22 cellular contexts compared by ENCODE assay signal in the genomic region with DNA sequence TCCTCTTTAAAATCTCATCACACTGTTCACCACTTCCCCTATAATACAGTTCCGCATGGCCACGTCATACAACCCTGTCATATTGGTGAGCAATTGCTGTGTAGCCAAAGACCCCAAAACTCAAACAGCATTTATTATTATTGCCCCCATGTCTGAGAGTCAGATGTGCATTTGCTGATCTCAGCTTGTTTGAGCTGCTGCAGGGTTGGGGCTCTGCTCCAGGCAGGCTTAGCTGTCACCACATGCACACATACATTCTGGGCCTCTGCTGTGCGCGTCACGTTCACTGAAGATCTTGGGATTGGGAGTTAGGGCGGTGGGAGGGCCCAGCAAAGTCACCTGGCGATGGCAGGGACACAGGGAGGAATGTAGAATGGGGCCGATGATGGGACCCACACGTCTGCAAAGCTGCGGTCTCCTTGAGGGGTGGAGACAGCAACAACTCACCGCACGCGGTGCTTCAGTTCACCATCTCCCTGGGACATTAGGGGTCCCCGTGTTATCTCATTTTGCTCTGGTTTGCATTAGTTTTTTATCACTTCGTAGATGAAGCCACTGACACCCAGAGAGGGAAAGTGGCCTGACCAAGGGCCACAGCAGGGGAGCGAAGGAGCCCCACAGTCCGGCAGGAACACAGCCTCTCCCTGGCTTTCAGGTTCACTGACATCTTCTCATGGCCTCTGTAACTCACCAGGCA. TPM values are rescaled to one million over a fixed set of nuclear protein-coding genes. Genes with fewer than 3 reads are reported as not detected.
"Had no signal": no experiment of that assay in that cellular context is flagged by ENCODE, and none has a peak within 500 bp of the region (broad histone marks: within the 10 kb centered on the region; RNA-seq: fewer than 3 reads in every experiment).

No MANE protein-coding gene starts in this region.

- H3K36me3 ChIP-seq: cardiac muscle cell, esophagus muscularis mucosa, heart right ventricle, left ventricle myocardium inferior, ovary, thoracic aorta, upper lobe of left lung had no signal

- H3K27ac ChIP-seq: cardiac muscle cell, esophagus muscularis mucosa, heart right ventricle, left ventricle myocardium inferior, ovary, psoas muscle, thoracic aorta had no signal

- DNase-seq: activated CD4-positive, alpha-beta T cell treated with anti-CD3 and anti-CD28 coated beads, Interleukin-2, amount 50 U/mL, for 1 hour; activated gamma-delta T cell treated with Interleukin-2 at 50 U/mL for 16 hours; activated T-cell treated with anti-CD3 and anti-CD28 coated beads, Interleukin-2, amount 50 U/mL, for 72 hours; dermis blood vessel endothelial cell; effector memory CD4-positive, alpha-beta T cell; heart right ventricle; kidney glomerular epithelial cell; left ventricle myocardium inferior; mammary epithelial cell; ovary; psoas muscle; right cardiac atrium; stimulated activated CD4-positive, alpha-beta T cell treated with anti-CD3 and anti-CD28 coated beads, Interleukin-4, amount 100 ng/mL, for 24 hours; SW 1271; upper lobe of left lung had no signal

- H3K4me3 ChIP-seq: cardiac muscle cell, esophagus muscularis mucosa, heart right ventricle, left ventricle myocardium inferior, ovary, psoas muscle, smooth muscle cell, thoracic aorta, upper lobe of left lung had no signal

- H3K36me3 Mint-ChIP-seq: activated naive CD8-positive, alpha-beta T cell had no signal

- H3K9me3 ChIP-seq: esophagus muscularis mucosa, heart right ventricle, left ventricle myocardium inferior, ovary, psoas muscle, thoracic aorta, upper lobe of left lung had no signal

- ATAC-seq: activated CD4-positive, CD25-positive, alpha-beta regulatory T cell treated with anti-CD3 and anti-CD28 coated beads, Interleukin-2, amount 50 U/mL, for 24 hours; activated T-cell treated with anti-CD3 and anti-CD28 coated beads, Interleukin-2, amount 50 U/mL, for 72 hours; heart right ventricle; psoas muscle; right cardiac atrium; stimulated activated effector memory CD8-positive, alpha-beta T cell treated with anti-CD3 and anti-CD28 coated beads, Interleukin-12 subunit alpha, Interleukin-12 subunit beta, amount 100 ng/mL, for 72 hours had no signal

- H3K4me3 Mint-ChIP-seq: activated naive CD8-positive, alpha-beta T cell; activated T-cell treated with anti-CD3 and anti-CD28 coated beads, Interleukin-2, amount 50 U/mL, for 72 hours; stimulated activated effector memory CD8-positive, alpha-beta T cell treated with anti-CD3 and anti-CD28 coated beads, Interleukin-12 subunit alpha, Interleukin-12 subunit beta, amount 100 ng/mL, for 72 hours had no signal

- H3K27me3 Mint-ChIP-seq: activated naive CD8-positive, alpha-beta T cell had no signal

- H3K27ac Mint-ChIP-seq: activated naive CD8-positive, alpha-beta T cell; activated T-cell treated with anti-CD3 and anti-CD28 coated beads, Interleukin-2, amount 50 U/mL, for 72 hours; stimulated activated effector memory CD8-positive, alpha-beta T cell treated with anti-CD3 and anti-CD28 coated beads, Interleukin-12 subunit alpha, Interleukin-12 subunit beta, amount 100 ng/mL, for 72 hours had no signal

- H3K27me3 ChIP-seq: cardiac muscle cell, esophagus muscularis mucosa, heart right ventricle, ovary, upper lobe of left lung had no signal

RNA-seq across cellular contexts. Expression of gene CD93, which starts 37.0 kb away (rescaled TPM):
- total RNA-seq: mammary epithelial cell, smooth muscle cell had no signal
